ENCODE assay signal across 19 cellular contexts in genomic region chr1:51439895-51440294, GRCh38.
"Had no signal": no experiment of that assay in that cellular context is flagged by ENCODE, and none has a peak within 500 bp of the region (broad histone marks: within the 10 kb centered on the region; RNA-seq: fewer than 3 reads in every experiment).

No MANE protein-coding gene starts in this region.

- H3K4me3 ChIP-seq: hepatocyte, left ventricle myocardium inferior, lower lobe of right lung, spleen, tibial artery, upper lobe of left lung, vagina had no signal

- FAIRE-seq: kidney had no signal

- H3K27me3 ChIP-seq: hepatocyte, spleen, tibial artery, upper lobe of left lung, vagina had no signal

- DNase-seq: effector CD8-positive, alpha-beta T cell; foreskin melanocyte; head of caudate nucleus; kidney; left cardiac atrium; left ventricle myocardium inferior; lower lobe of right lung; natural killer cell; posterior cingulate gyrus; spleen; stimulated activated CD4-positive, alpha-beta T cell treated with anti-CD3 and anti-CD28 coated beads, Interleukin-15, amount 100 ng/mL, for 24 hours; stimulated activated CD4-positive, alpha-beta T cell treated with anti-CD3 and anti-CD28 coated beads, Interleukin-1b, Interleukin-23, amount 100 ng/mL, for 48 hours; stimulated activated CD4-positive, alpha-beta T cell treated with anti-CD3 and anti-CD28 coated beads, Interleukin-4, amount 100 ng/mL, for 24 hours; tibial artery; upper lobe of left lung had no signal

- H2AFZ ChIP-seq: hepatocyte had no signal

- H3K9me3 ChIP-seq: left ventricle myocardium inferior, lower lobe of right lung, spleen, tibial artery, upper lobe of left lung, vagina had no signal

- H3K79me2 ChIP-seq: hepatocyte had no signal

- ATAC-seq: left cardiac atrium; lower lobe of right lung; natural killer cell; sciatic nerve; stimulated activated memory B cell treated with anti-CD40 and anti-IgM and Interleukin-4, amounts not matched to agents 10 μg/mL and 1 μg/mL and 100 μg/mL, for 72 hours had no signal

- H3K4me2 ChIP-seq: hepatocyte had no signal

- H3K4me1 ChIP-seq: vagina had no signal

- H3K27ac ChIP-seq: hepatocyte, left ventricle myocardium inferior, lower lobe of right lung, tibial artery, upper lobe of left lung, vagina had no signal
